28 cellular contexts compared by ENCODE assay signal in the genomic region with DNA sequence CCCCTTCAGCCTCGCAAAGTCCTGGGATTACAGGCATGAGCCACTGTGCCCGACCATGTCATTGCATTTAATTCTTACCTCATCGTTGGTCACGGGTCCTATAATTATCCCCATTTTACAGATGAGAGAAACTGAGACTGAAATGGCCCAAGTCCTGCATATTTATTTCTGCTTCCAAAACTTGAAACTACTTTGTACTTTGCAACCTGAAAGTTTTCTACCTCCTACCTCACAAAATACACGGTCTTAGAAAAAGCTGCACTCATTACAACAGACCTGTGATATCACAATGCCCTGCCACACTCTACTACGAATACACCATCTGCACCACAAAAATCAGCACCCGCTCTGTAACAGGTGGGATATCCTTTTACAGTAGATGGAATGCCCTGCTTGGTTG.
DNase-seq lines count a peak whose midpoint lies in the region; ATAC-seq, FAIRE-seq and TF ChIP-seq lines count a peak whose summit lies in the region.
"Had no signal": no experiment of that assay in that cellular context is flagged by ENCODE, and none has a peak within 500 bp of the region (broad histone marks: within the 10 kb centered on the region; RNA-seq: fewer than 3 reads in every experiment).

No MANE protein-coding gene starts in this region.

- no peak overlapping the region for H3K4me3 Mint-ChIP-seq in HFFc6
- H3K4me3 Mint-ChIP-seq: activated CD8-positive, alpha-beta T cell treated with anti-CD3 and anti-CD28 coated beads for 36 hours; activated naive CD4-positive, alpha-beta T cell treated with anti-CD3 and anti-CD28 coated beads for 36 hours; B cell; CD8-positive, alpha-beta T cell had no signal

- peaks cover 58% of the 10 kb centered on the region for H3K4me1 Mint-ChIP-seq in HFFc6 (ENCODE audit: low read depth)
- H3K4me1 Mint-ChIP-seq: B cell had no signal

- no TSS peak for BruUV-seq in K562 (replicated peaks; lab: Mats Ljungman, UMichigan)

- H2AFZ ChIP-seq in ACC112 (ENCODE audit: low read length, unreplicated experiment) (no peak overlapping the region), K562 (ENCODE audit: low read depth, low read length) (no peak overlapping the region)
- H2AFZ ChIP-seq: parathyroid adenoma had no signal

- no peak for TF ChIP-seq EP300 in K562 (IDR thresholded peaks at IDR 0.05; ENCODE audit: low read length)

- H4K20me1 ChIP-seq in K562 (replicated peaks; ENCODE audit: control insufficient read depth, insufficient read depth, low read length), result no peaks in the 10 kb centered on the region

- POLR2A ChIA-PET in K562 (lab: Yijun Ruan, JAX), result no interaction called here

- ATAC-seq in K562, result no peak
- no peak for ATAC-seq in GM18861 (IDR thresholded peaks at IDR 0.05; ENCODE audit: unreplicated experiment)
- ATAC-seq: activated CD8-positive, alpha-beta T cell treated with anti-CD3 and anti-CD28 coated beads for 36 hours; CD8-positive, alpha-beta T cell; right cardiac atrium had no signal

- TF ChIP-seq CTCF in HFFc6 (IDR thresholded peaks at IDR 0.05) (no peak), K562 (IDR thresholded peaks at IDR 0.05 in 2 of 3, conservative IDR thresholded peaks at IDR 0.05 in 1 of 3; ENCODE audit: insufficient read depth in 2 of 3, low read depth in 1 of 3, low read length in 3 of 3) (no peak)

- H3K9me3 ChIP-seq in K562 (replicated peaks; ENCODE audit: control insufficient read depth, insufficient read depth, low read depth, low read length), result no peaks in the 10 kb centered on the region
- H3K9me3 ChIP-seq: HAP-1, tibial nerve had no signal

- H3K4me3 ChIP-seq in ACC112 (ENCODE audit: low read depth, low read length) (peak overlapping the region; percentile 11; the same call in 1 of the 2 replicates), K562 (no peak overlapping the region)
- H3K4me3 ChIP-seq: HAP-1, lung, SK-N-MC, tibial nerve had no signal

- intact Hi-C loops in K562 (cut with micrococcal nuclease), result no loop called here

- H3K4me2 ChIP-seq in K562 (ENCODE audit: insufficient read depth, low read length), result no peak overlapping the region

- no peaks in the 10 kb centered on the region for H3K79me2 ChIP-seq in ACC112 (ENCODE audit: control insufficient read depth, insufficient read depth, low read length, unreplicated experiment)
- H3K79me2 ChIP-seq in K562 (ENCODE audit: control insufficient read depth, insufficient read depth, low read length), result no peaks in the 10 kb centered on the region
- H3K79me2 ChIP-seq: parathyroid adenoma had no signal

- H3K27me3 Mint-ChIP-seq in HFFc6 (ENCODE audit: insufficient read depth), result peaks cover 7% of the 10 kb centered on the region; the same call in 1 of the 2 replicates

- DNase-seq in HFFc6 (no peak), K562 (ENCODE audit: extremely low read depth in 1 of 4, low spot score in 3 of 4) (no peak), myocyte (ENCODE audit: low read depth) (peak; percentile 37), DMS79 (lab: John Stamatoyannopoulos, UW) (no peak), cerebellar cortex (ENCODE audit: low spot score) (no peak)
- no peak for DNase-seq in central memory CD4-positive, alpha-beta T cell
- DNase-seq: activated CD8-positive, alpha-beta memory T cell treated with anti-CD3 and anti-CD28 coated beads, Interleukin-2, amount 50 U/mL, for 48 hours; activated CD8-positive, alpha-beta T cell treated with anti-CD3 and anti-CD28 coated beads for 36 hours; activated naive CD4-positive, alpha-beta T cell treated with anti-CD3 and anti-CD28 coated beads for 36 hours; CD8-positive, alpha-beta T cell; hippocampal formation; left cardiac atrium; MV-4-11; NCI-H1436 treated with DMSO at 0.1 percent for 48 hours; NCI-H2081 treated with DMSO at 0.1 percent for 48 hours; right cardiac atrium; stimulated activated CD4-positive, alpha-beta T cell treated with anti-CD3 and anti-CD28 coated beads, Interleukin-4, amount 100 ng/mL, for 24 hours had no signal

- no peak for TF ChIP-seq RAD21 in K562 (CRISPR knock-in tag; conservative IDR thresholded peaks at IDR 0.05 in 1 of 2, IDR thresholded peaks at IDR 0.05 in 1 of 2)

- CTCF ChIA-PET in K562 (lab: Yijun Ruan, JAX; ENCODE audit: low intra/inter-chr PET ratio), result no interaction called here

- H3K36me3 ChIP-seq in ACC112 (ENCODE audit: insufficient read depth, low read length), result no peaks in the 10 kb centered on the region
- no peaks in the 10 kb centered on the region for H3K36me3 ChIP-seq in K562 (ENCODE audit: control insufficient read depth, insufficient read depth, low read length)
- H3K36me3 ChIP-seq: HAP-1, tibial nerve had no signal

- no peaks in the 10 kb centered on the region for H3K36me3 Mint-ChIP-seq in HFFc6 (ENCODE audit: low read depth)
- H3K36me3 Mint-ChIP-seq: CD8-positive, alpha-beta T cell had no signal

- in situ Hi-C loops in K562 (cut with MboI), result no loop called here

- no peaks in the 10 kb centered on the region for H3K9me1 ChIP-seq in K562 (ENCODE audit: control insufficient read depth, insufficient read depth, low read length)

- TF ChIP-seq POLR2A in K562 (conservative IDR thresholded peaks at IDR 0.05), result no peak

- peak overlapping the region; percentile 56 for H3K27ac Mint-ChIP-seq in HFFc6
- H3K27ac Mint-ChIP-seq: activated CD8-positive, alpha-beta T cell treated with anti-CD3 and anti-CD28 coated beads for 36 hours; activated naive CD4-positive, alpha-beta T cell treated with anti-CD3 and anti-CD28 coated beads for 36 hours; B cell; CD8-positive, alpha-beta T cell had no signal

- H3K9me3 Mint-ChIP-seq in HFFc6, result no peaks in the 10 kb centered on the region
- H3K9me3 Mint-ChIP-seq: activated CD8-positive, alpha-beta T cell treated with anti-CD3 and anti-CD28 coated beads for 36 hours; activated naive CD4-positive, alpha-beta T cell treated with anti-CD3 and anti-CD28 coated beads for 36 hours; activated T-helper 1 cell treated with anti-CD3 and anti-CD28 coated beads, Interleukin-12 subunit alpha, Interleukin-12 subunit beta, Interleukin-2, Interleukin-4 antibody, amounts not matched to agents 30 ng/mL and 10 ng/mL and 1 ng/mL, durations not matched to agents 14 hours and 24 hours and 36 hours; CD8-positive, alpha-beta T cell had no signal

- H3K9ac ChIP-seq in K562 (ENCODE audit: insufficient read depth in 1 of 2, low read depth in 2 of 2, low read length in 2 of 2), result no peak overlapping the region
- H3K9ac ChIP-seq: parathyroid adenoma had no signal

- 1% methylated on average over 7 of the region's 7 CpGs for whole genome bisulfite sequencing in K562 (ENCODE audit: insufficient coverage, low coverage, missing lambda C conversion rate)

- peak overlapping the region; percentile 85 for H3K27ac ChIP-seq in ACC112 (ENCODE audit: low read depth, low read length)
- no peak overlapping the region for H3K27ac ChIP-seq in K562 (ENCODE audit: extremely low read depth, low read depth, low read length)
- H3K27ac ChIP-seq: parathyroid adenoma, SK-N-MC had no signal

- no peak for FAIRE-seq in K562 (lab: Jason Lieb, UNC)
- FAIRE-seq: endothelial cell of umbilical vein, GM18507 had no signal

- no peaks in the 10 kb centered on the region for H3K27me3 ChIP-seq in ACC112 (ENCODE audit: insufficient read depth, low read length)
- peaks cover 6 to 27% of the 10 kb centered on the region in 2 experiments; a peak in 4 of 5 replicates for H3K27me3 ChIP-seq in K562 (ENCODE audit: control insufficient read depth in 2 of 2, insufficient read depth in 2 of 2, low read length in 2 of 2)
- H3K27me3 ChIP-seq: tibial nerve had no signal

- peaks cover 48% of the 10 kb centered on the region for H3K4me1 ChIP-seq in ACC112 (ENCODE audit: control insufficient read depth, insufficient read depth, low read length, unreplicated experiment)
- no peaks in the 10 kb centered on the region for H3K4me1 ChIP-seq in K562 (replicated peaks in 1 of 2; ENCODE audit: control insufficient read depth in 2 of 2, insufficient read depth in 2 of 2, low read length in 2 of 2)
- H3K4me1 ChIP-seq: HAP-1, parathyroid adenoma had no signal

TF ChIP-seq in K562, 482 proteins besides CTCF, POLR2A, EP300 and RAD21:
- TF ChIP-seq ARID1B (IDR thresholded peaks at IDR 0.05), result no peak
- TF ChIP-seq ELF4 (CRISPR knock-in tag; IDR thresholded peaks at IDR 0.05), result no peak
- TF ChIP-seq TCF3 (CRISPR knock-in tag; IDR thresholded peaks at IDR 0.05), result no peak
- TF ChIP-seq CBX8 (IDR thresholded peaks at IDR 0.05; ENCODE audit: borderline replicate concordance, extremely low read depth, low read depth, low read length, poor library complexity, severe bottlenecking), result no peak
- peak; percentile 32 for TF ChIP-seq RBM25 (IDR thresholded peaks at IDR 0.05; ENCODE audit: low read depth, low read length, severe bottlenecking)
- TF ChIP-seq KAT8 (IDR thresholded peaks at IDR 0.05; ENCODE audit: low read depth), result no peak
